Comparison of ENCODE assay signal across 9 cellular contexts in genomic region chr7:155466814-155467675, GRCh38. TPM values are rescaled to one million over a fixed set of nuclear protein-coding genes. Genes with fewer than 3 reads are reported as not detected.
DNase-seq lines count a peak whose midpoint lies in the region; ATAC-seq, FAIRE-seq and TF ChIP-seq lines count a peak whose summit lies in the region.
"Had no signal": no experiment of that assay in that cellular context is flagged by ENCODE, and none has a peak within 500 bp of the region (broad histone marks: within the 10 kb centered on the region; RNA-seq: fewer than 3 reads in every experiment).

No MANE protein-coding gene starts in this region.

- no peak overlapping the region for H4K91ac ChIP-seq in H1 (replicated peaks; ENCODE audit: insufficient read length, low read length)

- H3K9ac ChIP-seq in BLaER1 treated with 17β-estradiol and CSF1 and Interleukin-3, amounts not matched to agents 10 nM and 100 nM, result no peak overlapping the region
- H3K9ac ChIP-seq in H1 (replicated peaks in 1 of 4; ENCODE audit: extremely low read depth in 1 of 4, low read depth in 3 of 4, low read length in 3 of 4), result no peak overlapping the region

- TF ChIP-seq POLR2A in H1 (IDR thresholded peaks at IDR 0.05; ENCODE audit: control extremely low read depth in 1 of 2, low read depth in 2 of 2, low read length in 2 of 2), result no peak

- H3K36me3 ChIP-seq in BLaER1 treated with 17β-estradiol and CSF1 and Interleukin-3, amounts not matched to agents 10 nM and 100 nM, result no peaks in the 10 kb centered on the region
- H3K36me3 ChIP-seq in H1 (ENCODE audit: control insufficient read depth in 2 of 4, insufficient read depth in 4 of 4, low read length in 3 of 4), result no peaks in the 10 kb centered on the region
- no peaks in the 10 kb centered on the region for H3K36me3 ChIP-seq in brain microvascular endothelial cell (replicated peaks)

- H2BK12ac ChIP-seq in H1 (ENCODE audit: low read depth, low read length), result no peak overlapping the region

- CTCF ChIA-PET in H1 (lab: Charles Lee; ENCODE audit: partially characterized antibody), result interaction anchor here (0.6 to 1.8 kb wide), 9 partner anchors 16 to 95 kb away, joined by 3 to 9 read pairs (median 3); no protein-coding TSS in a partner anchor

- peaks cover 0 to 98% (median 90%) of the 10 kb centered on the region in 11 experiments; a peak in 19 of 22 replicates for H4K20me1 ChIP-seq in BLaER1 treated with 17β-estradiol and CSF1 and Interleukin-3, amounts not matched to agents 10 nM and 100 nM
- peaks cover 19 to 38% of the 10 kb centered on the region in 2 experiments for H4K20me1 ChIP-seq in H1 (replicated peaks in 1 of 2; ENCODE audit: control insufficient read depth in 1 of 2, insufficient read depth in 2 of 2, low read length in 2 of 2)

- H3K4me3 ChIP-seq in BLaER1 treated with 17β-estradiol and CSF1 and Interleukin-3, amounts not matched to agents 10 nM and 100 nM, result peak overlapping the region in 4 of 10 experiments; percentile 23 to 50 (median 31); a peak in 6 of 20 replicates
- H3K4me3 ChIP-seq in H1 (ENCODE audit: extremely low read depth in 1 of 4, insufficient read depth in 2 of 4, low read depth in 3 of 4, low read length in 4 of 4) (peak overlapping the region in 2 of 4 experiments; percentile 3 to 57; a peak in 4 of 8 replicates), brain microvascular endothelial cell (ENCODE audit: low read depth, low read length) (no peak overlapping the region)

- POLR2A ChIA-PET in H1 (lab: Charles Lee; ENCODE audit: partially characterized antibody), result interaction anchor here (0.9 to 1.9 kb wide), 4 partner anchors 17 to 95 kb away, joined by 3 to 4 read pairs (median 4); no protein-coding TSS in a partner anchor

- no peak overlapping the region for H3K27ac ChIP-seq in BLaER1 treated with 17β-estradiol and CSF1 and Interleukin-3, amounts not matched to agents 10 nM and 100 nM
- H3K27ac ChIP-seq in H1 (ENCODE audit: low read depth, low read length) (no peak overlapping the region), brain microvascular endothelial cell (no peak overlapping the region)

- no peak overlapping the region for H3K23ac ChIP-seq in H1 (ENCODE audit: insufficient read length)

- H3K23me2 ChIP-seq in H1 (ENCODE audit: low read depth, low read length), result peaks cover 4% of the 10 kb centered on the region; the same call in 1 of the 2 replicates

- no peak for FAIRE-seq in H1 (lab: Jason Lieb, UNC)

- peak in 2 of 3 experiments; percentile 46 to 47; a peak in 3 of 4 replicates for TF ChIP-seq CTCF in H1 (IDR thresholded peaks at IDR 0.05; ENCODE audit: control extremely low read depth in 1 of 3, insufficient read depth in 1 of 3, low read depth in 1 of 3, low read length in 3 of 3)
- no peak for TF ChIP-seq CTCF in brain microvascular endothelial cell (IDR thresholded peaks at IDR 0.05; ENCODE audit: low read depth, low read length, missing control alignments)

- H2BK15ac ChIP-seq in H1 (ENCODE audit: low read length), result no peak overlapping the region; the same call in 1 of the 2 replicates

- no peak overlapping the region for H2AK5ac ChIP-seq in H1 (ENCODE audit: low read depth, low read length)

- peak overlapping the region; percentile 60; the same call in 1 of the 2 replicates for H3K18ac ChIP-seq in H1 (ENCODE audit: extremely low read depth, low read length)

- H2BK5ac ChIP-seq in H1 (ENCODE audit: low read depth, low read length), result no peak overlapping the region

- in situ Hi-C loops in brain microvascular endothelial cell (cut with HindIII; ENCODE audit: low pct_ligation_motif_present, low sequenced_read_pairs), result no loop called here

- peak; percentile 55 for ATAC-seq in GM19395 (IDR thresholded peaks at IDR 0.05; ENCODE audit: unreplicated experiment)

- WGBS in H1 (ENCODE audit: extremely low coverage in 1 of 2, insufficient coverage in 1 of 2, insufficient read length in 1 of 2, insufficient replicate concordance in 2 of 2, low coverage in 1 of 2, low lambda C conversion rate in 2 of 2, missing lambda C conversion rate in 1 of 2), 2 experiments, result 2% methylated on average over 76 of the region's 76 CpGs; no CpG with 5 or more reads in 1 of the 2 experiments

- peaks cover 100% of the 10 kb centered on the region in 11 experiments for H3K27me3 ChIP-seq in BLaER1 treated with 17β-estradiol and CSF1 and Interleukin-3, amounts not matched to agents 10 nM and 100 nM
- H3K27me3 ChIP-seq in H1 (replicated peaks in 1 of 4; ENCODE audit: control insufficient read depth in 3 of 4, extremely low read depth in 1 of 4, insufficient read depth in 3 of 4, low read length in 3 of 4) (peaks cover 94 to 100% (median 98%) of the 10 kb centered on the region in 4 experiments), brain microvascular endothelial cell (replicated peaks) (peaks cover 96% of the 10 kb centered on the region)

- no peak overlapping the region for H3K14ac ChIP-seq in H1 (ENCODE audit: insufficient read length)

- H3K9me3 ChIP-seq in BLaER1 treated with 17β-estradiol and CSF1 and Interleukin-3, amounts not matched to agents 10 nM and 100 nM (replicated peaks in 1 of 11), result peaks cover 0 to 4% (median 0%) of the 10 kb centered on the region in 11 experiments; a peak in 1 of 22 replicates
- no peaks in the 10 kb centered on the region for H3K9me3 ChIP-seq in H1 (ENCODE audit: insufficient read depth in 2 of 2, low read depth in 1 of 2, low read length in 1 of 2)

- peak; percentile 15 to 40; a peak in 3 of 4 replicates for TF ChIP-seq RAD21 in H1 (IDR thresholded peaks at IDR 0.05 in 1 of 2, conservative IDR thresholded peaks at IDR 0.05 in 1 of 2; ENCODE audit: low read depth in 2 of 2, low read length in 2 of 2)

- no peak overlapping the region for H3K56ac ChIP-seq in H1 (replicated peaks; ENCODE audit: insufficient read length, low read depth, low read length)

- H3K4ac ChIP-seq in H1 (replicated peaks; ENCODE audit: insufficient read length, low read depth, low read length), result no peak overlapping the region

- no peak overlapping the region for H2BK120ac ChIP-seq in H1 (replicated peaks; ENCODE audit: low read depth, low read length)

- no peaks in the 10 kb centered on the region for H3K79me1 ChIP-seq in H1 (ENCODE audit: low read depth, low read length)

- DNase-seq in NCI-H1105 (lab: John Stamatoyannopoulos, UW) (peak; percentile 66), H1 (ENCODE audit: low read depth in 1 of 2, low spot score in 2 of 2) (peak in 1 of 2 experiments; percentile 89), NK-92 (lab: John Stamatoyannopoulos, UW; ENCODE audit: unreplicated experiment) (no peak), brain microvascular endothelial cell (no peak), NOMO-1 treated with dmso at 0.1 percent for 144 hours (lab: John Stamatoyannopoulos, UW; ENCODE audit: unreplicated experiment) (no peak)
- peak; percentile 33 for DNase-seq in stimulated activated CD8-positive, alpha-beta memory T cell treated with anti-CD3 and anti-CD28 coated beads, Interleukin-4, amount 100 ng/mL, for 24 hours (ENCODE audit: low read depth)

- H3K79me2 ChIP-seq in H1 (ENCODE audit: control insufficient read depth in 1 of 2, insufficient read depth in 2 of 2, low read length in 2 of 2), result no peaks in the 10 kb centered on the region

- no peak overlapping the region for H2AFZ ChIP-seq in H1 (ENCODE audit: low read length)

- H3K4me1 ChIP-seq in BLaER1 treated with 17β-estradiol and CSF1 and Interleukin-3, amounts not matched to agents 10 nM and 100 nM, result peaks cover 17 to 35% (median 29%) of the 10 kb centered on the region in 10 experiments; a peak in 19 of 20 replicates
- H3K4me1 ChIP-seq in H1 (replicated peaks in 1 of 4; ENCODE audit: control insufficient read depth in 3 of 4, insufficient read depth in 4 of 4, low read length in 3 of 4), result peaks cover 0 to 22% (median 11%) of the 10 kb centered on the region in 4 experiments; a peak in 5 of 7 replicates

- peak overlapping the region; percentile 4 to 78 (median 56) for H3K4me2 ChIP-seq in BLaER1 treated with 17β-estradiol and CSF1 and Interleukin-3, amounts not matched to agents 10 nM and 100 nM
- H3K4me2 ChIP-seq in H1 (ENCODE audit: insufficient read depth in 1 of 2, low read depth in 2 of 2, low read length in 2 of 2), result peak overlapping the region; percentile 53 to 70

- no peak overlapping the region for H2BK20ac ChIP-seq in H1 (ENCODE audit: low read length)

- no peak overlapping the region for H4K5ac ChIP-seq in H1 (ENCODE audit: insufficient read length, low read depth, low read length)

- TF ChIP-seq EP300 in H1 (IDR thresholded peaks at IDR 0.05; ENCODE audit: borderline replicate concordance in 1 of 2, low read depth in 2 of 2, low read length in 2 of 2), result peak in 1 of 2 experiments; percentile 48; a peak in 1 of 3 replicates

- peak overlapping the region; percentile 69; the same call in 1 of the 2 replicates for H4K8ac ChIP-seq in H1 (ENCODE audit: extremely low read depth, insufficient read depth, low read length)

TF ChIP-seq in H1, 55 proteins besides CTCF, POLR2A, EP300 and RAD21 (continues in another document):
- TF ChIP-seq JUND (IDR thresholded peaks at IDR 0.05; ENCODE audit: low read length), result no peak
- peak; percentile 33; the same call in 1 of the 2 replicates for TF ChIP-seq MAX (IDR thresholded peaks at IDR 0.05)
- TF ChIP-seq SUZ12 (IDR thresholded peaks at IDR 0.05; ENCODE audit: low read length), result peak; percentile 97
- TF ChIP-seq TBP (IDR thresholded peaks at IDR 0.05; ENCODE audit: low read depth, low read length), result 0 out of 2 replicates have a peak, but pooled peaks have one; percentile 28
- 0 out of 2 replicates have a peak, but pooled peaks have one; percentile 11 for TF ChIP-seq SP1 (IDR thresholded peaks at IDR 0.05; ENCODE audit: low read depth, low read length)
- peak; percentile 62; the same call in 1 of the 2 replicates for TF ChIP-seq EGR1 (IDR thresholded peaks at IDR 0.05; ENCODE audit: borderline replicate concordance, low read depth, low read length)
- TF ChIP-seq TCF12 (IDR thresholded peaks at IDR 0.05; ENCODE audit: low read depth, low read length), result 0 out of 2 replicates have a peak, but pooled peaks have one; percentile 35
- TF ChIP-seq FOSL1 (IDR thresholded peaks at IDR 0.05; ENCODE audit: insufficient read depth, low read depth, low read length), result no peak
- TF ChIP-seq CBX8 (IDR thresholded peaks at IDR 0.05; ENCODE audit: borderline replicate concordance, low read depth, low read length), result peak; percentile 27; the same call in 1 of the 2 replicates
- peak; percentile 67 for TF ChIP-seq RNF2 (IDR thresholded peaks at IDR 0.05; ENCODE audit: borderline replicate concordance, low read depth, low read length, missing control alignments, poor library complexity, severe bottlenecking)

RNA-seq across cellular contexts. Expression of gene EN2, which starts 9.1 kb away (rescaled TPM):
- not detected in 2 replicates for total RNA-seq in H1 (2021; fragmentation: NEBNext Ultra II Directional; extraction: Animal tissue kit (Norgen Biotek cat#: 25700))
- polyA plus RNA-seq in H1 (2011; rRNA removed), result 0.03 TPM in 1 of 2 replicates, not detected in the other
- polyA plus RNA-seq in H1 (2011; cell fraction: cytosol; rRNA removed), result not detected
- not detected for polyA plus RNA-seq in H1 (2011; cell fraction: nucleus; rRNA removed)
- 0.04 TPM in 1 of 4 replicates, not detected in the others for polyA plus RNA-seq in H1 (2012, experiment 1 of 2)
- polyA plus RNA-seq in H1 (2012, experiment 2 of 2), result not detected
- not detected for polyA plus RNA-seq in H1 (2013, experiment 1 of 2)
- polyA plus RNA-seq in H1 (2013, experiment 2 of 2), result not detected
- not detected in 2 replicates for polyA minus RNA-seq in H1 (2011; rRNA and poly(A)+ RNA removed)
- polyA minus RNA-seq in H1 (2011; cell fraction: cytosol; rRNA and poly(A)+ RNA removed), result not detected
- not detected for polyA minus RNA-seq in H1 (2011; cell fraction: nucleus; rRNA and poly(A)+ RNA removed)
- total RNA-seq: lung microvascular endothelial cell had no signal

Comparison
In these comparisons a context has a peak if more than half of its experiments do, and no peak if none do; other contexts are left out.
1. DNase-seq: peak in NCI-H1105 (single experiment) and stimulated activated CD8-positive, alpha-beta memory T cell treated with anti-CD3 and anti-CD28 coated beads, Interleukin-4, amount 100 ng/mL, for 24 hours (single experiment); none in NK-92 (single experiment), brain microvascular endothelial cell (single experiment) and NOMO-1 treated with dmso at 0.1 percent for 144 hours (single experiment).